ENCODE assay signal across 13 cellular contexts in the genomic region with DNA sequence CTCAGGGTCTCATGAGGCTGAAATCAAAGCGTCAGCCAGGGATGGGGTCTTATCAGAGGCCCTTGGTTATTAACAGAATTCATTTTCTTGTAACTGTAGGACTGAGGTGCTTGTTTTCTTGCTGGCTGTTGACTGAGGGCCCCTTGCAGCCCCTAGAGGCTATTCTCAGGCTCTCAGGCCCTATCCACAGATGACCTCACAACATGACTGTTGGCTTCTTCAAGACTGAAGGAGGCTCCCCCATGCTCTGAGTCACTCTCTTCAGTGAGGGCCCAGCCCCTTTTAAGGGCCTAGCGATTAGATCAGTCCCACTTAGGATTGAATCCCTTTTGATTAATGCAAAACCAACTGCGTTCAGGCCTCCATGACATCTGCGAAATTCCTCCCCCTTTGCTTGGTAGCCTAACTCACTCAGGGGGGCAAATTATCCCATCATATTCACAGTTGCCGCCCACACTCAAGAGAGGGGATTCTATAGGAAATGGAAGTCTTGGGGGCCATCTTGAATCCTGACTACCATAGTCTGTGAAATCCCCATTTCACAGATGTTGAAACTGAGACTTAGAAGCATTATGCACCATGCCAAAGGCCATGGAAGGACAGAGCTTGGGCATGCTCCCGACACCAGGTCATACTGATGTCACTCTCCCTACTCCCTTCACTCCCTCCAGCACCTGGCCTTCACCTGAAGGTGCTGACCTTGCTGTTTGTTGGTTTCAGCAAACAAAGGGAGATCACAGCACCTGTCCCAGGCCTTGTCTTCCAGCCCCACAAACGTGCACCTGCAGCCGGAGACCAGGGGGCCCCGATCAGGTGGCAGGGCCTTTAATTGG.
DNase-seq lines count a peak whose midpoint lies in the region; TF ChIP-seq lines count a peak whose summit lies in the region.
"Had no signal": no experiment of that assay in that cellular context is flagged by ENCODE, and none has a peak within 500 bp of the region (broad histone marks: within the 10 kb centered on the region; RNA-seq: fewer than 3 reads in every experiment).

No MANE protein-coding gene starts in this region.

- H3K79me2 ChIP-seq in OCI-LY3 (ENCODE audit: low read length): no peaks in the 10 kb centered on the region

- no peak overlapping the region for H2AFZ ChIP-seq in OCI-LY3 (ENCODE audit: low read depth, low read length)

- peaks cover 13% of the 10 kb centered on the region for H3K27me3 ChIP-seq in OCI-LY3 (ENCODE audit: low read depth, low read length)
- H3K27me3 ChIP-seq: ascending aorta, upper lobe of left lung had no signal

- DNase-seq in NCI-H510A (lab: John Stamatoyannopoulos, UW): peak; percentile 90
- no peak for DNase-seq in NCI-H510A treated with DMSO at 0.1 percent for 48 hours (lab: John Stamatoyannopoulos, UW)
- DNase-seq in ELF-1 (ENCODE audit: low read depth, low spot score): peak; percentile 50
- DNase-seq in iPS-NIHi7 (ENCODE audit: extremely low spot score): peak; percentile 53
- DNase-seq in stimulated activated naive CD4-positive, alpha-beta T cell (lab: John Stamatoyannopoulos, UW): no peak
- no peak for DNase-seq in NCI-H187 treated with DMSO at 0.1 percent for 48 hours (lab: John Stamatoyannopoulos, UW)
- DNase-seq in NCI-H1694 treated with DMSO at 0.1 percent for 48 hours (lab: John Stamatoyannopoulos, UW): no peak
- DNase-seq: ACHN, immature natural killer cell, SIG-M5, upper lobe of left lung had no signal

- no peak overlapping the region for H3K9ac ChIP-seq in OCI-LY3 (ENCODE audit: low read length)

- peaks cover 42% of the 10 kb centered on the region for H3K4me1 ChIP-seq in OCI-LY3 (ENCODE audit: low read length)
- H3K4me1 ChIP-seq: ascending aorta, upper lobe of left lung had no signal

- H3K36me3 ChIP-seq in OCI-LY3 (replicated peaks; ENCODE audit: low read depth, low read length): peaks cover 7% of the 10 kb centered on the region
- H3K36me3 ChIP-seq: ascending aorta, upper lobe of left lung had no signal

- peak overlapping the region; percentile 14; the same call in 1 of the 2 replicates for H3K27ac ChIP-seq in OCI-LY3 (ENCODE audit: low read length)
- H3K27ac ChIP-seq: ascending aorta, upper lobe of left lung had no signal

- H3K4me3 ChIP-seq in OCI-LY3 (ENCODE audit: low read length): no peak overlapping the region
- H3K4me3 ChIP-seq: ascending aorta, upper lobe of left lung had no signal

- no peaks in the 10 kb centered on the region for H3K9me3 ChIP-seq in OCI-LY3 (ENCODE audit: insufficient read depth, low read length)
- H3K9me3 ChIP-seq: ascending aorta, upper lobe of left lung had no signal

- no peaks in the 10 kb centered on the region for H4K20me1 ChIP-seq in OCI-LY3 (ENCODE audit: insufficient read depth, low read length)

- H3K4me2 ChIP-seq in OCI-LY3 (ENCODE audit: low read length): peak overlapping the region; percentile 16; the same call in 1 of the 2 replicates

- no peak for TF ChIP-seq CTCF in OCI-LY3 (IDR thresholded peaks at IDR 0.05; ENCODE audit: low read depth, low read length)

Comparison
In these comparisons a context has a peak if more than half of its experiments do, and no peak if none do; other contexts are left out.
1. DNase-seq: peak in NCI-H510A (single experiment), ELF-1 (single experiment) and iPS-NIHi7 (single experiment); none in NCI-H510A treated with DMSO at 0.1 percent for 48 hours (single experiment), stimulated activated naive CD4-positive, alpha-beta T cell (0 of 6), NCI-H187 treated with DMSO at 0.1 percent for 48 hours (single experiment) and NCI-H1694 treated with DMSO at 0.1 percent for 48 hours (single experiment).